14 cellular contexts compared by ENCODE assay signal in genomic region chr17:12726131-12726530, GRCh38.
"Had no signal": no experiment of that assay in that cellular context is flagged by ENCODE, and none has a peak within 500 bp of the region (broad histone marks: within the 10 kb centered on the region; RNA-seq: fewer than 3 reads in every experiment).

No MANE protein-coding gene starts in this region.

- H3K4me2 ChIP-seq: neural progenitor cell had no signal

- H3K4me1 ChIP-seq: foreskin keratinocyte had no signal

- H3K36me3 ChIP-seq: neural progenitor cell had no signal

- DNase-seq: activated CD4-positive, alpha-beta memory T cell treated with anti-CD3 and anti-CD28 coated beads for 36 hours; activated gamma-delta T cell treated with Interleukin-2 at 50 U/mL for 16 hours; activated T-cell treated with anti-CD3 and anti-CD28 coated beads for 4 hours; dorsolateral prefrontal cortex; endodermal cell; foreskin keratinocyte; hypothalamus; islet precursor cell; mammary epithelial cell; naive thymus-derived CD4-positive, alpha-beta T cell; stimulated activated naive B cell treated with anti-CD40 and anti-IgM and Interleukin-4, amounts not matched to agents 10 μg/mL and 1 μg/mL and 100 μg/mL, for 72 hours had no signal

- H3K9ac ChIP-seq: neural progenitor cell had no signal

- H2AFZ ChIP-seq: neural progenitor cell had no signal

- H3K27me3 ChIP-seq: dorsolateral prefrontal cortex, foreskin keratinocyte, neural progenitor cell had no signal

- H3K4me3 ChIP-seq: dorsolateral prefrontal cortex, neural progenitor cell had no signal

- H3K27ac ChIP-seq: dorsolateral prefrontal cortex, epithelial cell of prostate, foreskin keratinocyte, neural progenitor cell had no signal

- ATAC-seq: activated naive CD4-positive, alpha-beta T cell treated with anti-CD3 and anti-CD28 coated beads, Interleukin-2, amount 50 U/mL, for 72 hours; foreskin keratinocyte; naive thymus-derived CD4-positive, alpha-beta T cell; stimulated activated naive B cell treated with anti-CD40 and anti-IgM and Interleukin-4, amounts not matched to agents 10 μg/mL and 1 μg/mL and 100 μg/mL, for 72 hours had no signal
